11 cellular contexts compared by ENCODE assay signal in the genomic region with DNA sequence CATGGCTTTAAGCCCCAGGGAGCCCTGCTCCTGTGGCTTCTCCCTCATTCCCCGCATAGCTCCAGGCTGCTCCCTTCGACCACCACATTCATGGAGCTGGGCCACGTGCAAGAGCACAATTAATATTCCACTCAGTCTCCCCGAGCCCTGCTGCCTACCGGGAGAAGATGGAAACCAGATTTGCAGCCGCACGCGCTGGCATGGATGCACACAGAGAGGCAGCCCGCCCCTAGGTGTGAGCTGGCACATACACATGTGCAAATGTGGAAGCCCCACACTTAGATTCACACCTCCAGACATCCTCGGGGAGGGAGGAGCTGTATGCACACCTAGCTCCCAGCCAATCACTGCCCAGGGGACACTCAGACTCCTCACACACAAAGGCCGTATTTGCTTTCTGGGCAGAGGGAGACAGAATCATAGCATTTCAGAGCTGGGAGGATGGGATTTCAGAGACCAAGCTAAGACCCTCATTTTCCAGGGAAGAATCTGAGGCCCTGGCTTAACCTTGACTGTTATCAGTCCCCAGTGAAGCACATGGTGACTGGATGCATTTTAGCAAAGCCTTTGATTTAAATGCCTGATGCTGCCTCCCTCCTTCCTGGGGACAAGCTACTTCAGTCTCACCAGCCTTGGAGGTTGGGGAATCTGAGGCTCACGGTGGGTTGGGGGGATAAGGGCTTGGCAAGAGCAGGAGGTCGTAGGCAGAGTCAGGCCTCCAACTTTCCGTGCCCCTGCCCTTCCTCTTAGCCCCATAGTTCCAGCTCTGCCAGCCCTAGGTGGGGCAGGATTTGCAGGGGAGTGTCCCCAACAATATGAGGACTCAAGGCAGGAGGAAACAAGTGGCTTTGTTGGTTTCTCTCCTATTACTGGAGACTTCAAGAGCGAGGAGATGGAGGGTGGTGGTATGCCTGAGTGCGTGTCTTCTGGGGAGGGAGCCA. TPM values are rescaled to one million over a fixed set of nuclear protein-coding genes. Genes with fewer than 3 reads are reported as not detected.
A peak's percentile ranks its signal among the peaks of the same experiment; 100 is the strongest.
DNase-seq lines count a peak whose midpoint lies in the region; ATAC-seq, FAIRE-seq and TF ChIP-seq lines count a peak whose summit lies in the region.
"Had no signal": no experiment of that assay in that cellular context is flagged by ENCODE, and none has a peak within 500 bp of the region (broad histone marks: within the 10 kb centered on the region; RNA-seq: fewer than 3 reads in every experiment).

No MANE protein-coding gene starts in this region.

- H3K9me3 ChIP-seq in T-helper 17 cell (ENCODE audit: control insufficient read depth, low read length, poor library complexity, severe bottlenecking) (no peaks in the 10 kb centered on the region), keratinocyte (ENCODE audit: control insufficient read depth, low read depth, low read length) (no peaks in the 10 kb centered on the region)

- H2AFZ ChIP-seq in GM23338: peak overlapping the region; percentile 88
- peak overlapping the region; percentile 89 for H2AFZ ChIP-seq in keratinocyte (ENCODE audit: control insufficient read depth, low read length)

- ATAC-seq in GM23338: peak; percentile 57
- ATAC-seq in T-helper 17 cell: no peak
- no peak for ATAC-seq in HG02610 (IDR thresholded peaks at IDR 0.05; ENCODE audit: unreplicated experiment)

- no peaks in the 10 kb centered on the region for H3K9me3 Mint-ChIP-seq in GM23338

- no peaks in the 10 kb centered on the region for H3K9me2 ChIP-seq in GM23338 (ENCODE audit: insufficient read depth)

- H3K9me1 ChIP-seq in keratinocyte (ENCODE audit: control insufficient read depth, extremely low read depth, insufficient read depth, low read length): no peaks in the 10 kb centered on the region

- H3K27ac ChIP-seq in GM23338 (ENCODE audit: low read depth) (no peak overlapping the region), keratinocyte (ENCODE audit: control insufficient read depth, insufficient read depth, low read length) (no peak overlapping the region), skin epidermis (peak overlapping the region in 17 of 21 experiments; percentile 31 to 85 (median 63))

- H3F3A ChIP-seq in GM23338 (replicated peaks; ENCODE audit: low read depth): 0 out of 2 replicates have a peak, but pooled peaks cover 3% of the 10 kb centered on the region

- no peaks in the 10 kb centered on the region for H3K79me2 ChIP-seq in GM23338 (replicated peaks; ENCODE audit: insufficient read depth)
- H3K79me2 ChIP-seq in keratinocyte (ENCODE audit: control insufficient read depth, insufficient read depth, low read length): no peaks in the 10 kb centered on the region

- H3K9ac ChIP-seq in keratinocyte (ENCODE audit: control insufficient read depth, extremely low read depth, insufficient read depth, low read length): no peak overlapping the region

- H3K36me3 ChIP-seq in GM23338 (ENCODE audit: insufficient read depth) (no peaks in the 10 kb centered on the region), keratinocyte (ENCODE audit: control insufficient read depth in 2 of 2, extremely low read depth in 1 of 2, insufficient read depth in 2 of 2, low read length in 2 of 2) (no peaks in the 10 kb centered on the region)

- H3K4me3 ChIP-seq in GM23338 (no peak overlapping the region), keratinocyte (ENCODE audit: control insufficient read depth in 2 of 3, extremely low read depth in 1 of 3, insufficient read depth in 2 of 3, low read depth in 1 of 3, low read length in 3 of 3) (no peak overlapping the region), skin epidermis (no peak overlapping the region)

- H3K27ac Mint-ChIP-seq in GM23338: no peak overlapping the region
- no peak overlapping the region for H3K27ac Mint-ChIP-seq in T-helper 17 cell

- H3K4me3 Mint-ChIP-seq in GM23338: no peak overlapping the region
- peak overlapping the region; percentile 43 for H3K4me3 Mint-ChIP-seq in T-helper 17 cell

- dilution Hi-C loops in keratinocyte (cut with MboI; ENCODE audit: extremely low pct_ligation_motif_present, low sequenced_read_pairs): no loop called here

- H3K27me3 ChIP-seq in GM23338 (ENCODE audit: insufficient read depth): peaks cover 12% of the 10 kb centered on the region; the same call in 1 of the 2 replicates
- peaks cover under 1% of the 10 kb centered on the region for H3K27me3 ChIP-seq in keratinocyte (ENCODE audit: control insufficient read depth, extremely low read depth, insufficient read depth, low read length)

- FAIRE-seq in keratinocyte (lab: Jason Lieb, UNC): no peak

- H3K36me3 Mint-ChIP-seq in GM23338 (ENCODE audit: low read depth) (no peaks in the 10 kb centered on the region; the same call in 2 of the 3 replicates), T-helper 17 cell (ENCODE audit: low read depth) (no peaks in the 10 kb centered on the region)

- peaks cover 16% of the 10 kb centered on the region; the same call in 1 of the 2 replicates for H3K4me1 ChIP-seq in GM23338 (ENCODE audit: insufficient read depth)
- peaks cover 17% of the 10 kb centered on the region for H3K4me1 ChIP-seq in keratinocyte (ENCODE audit: control insufficient read depth, extremely low read depth, insufficient read depth, low read length)

- TF ChIP-seq CTCF in GM23338 (conservative IDR thresholded peaks at IDR 0.05; ENCODE audit: low read depth in 2 of 2) (no peak), keratinocyte (optimal IDR thresholded peaks at IDR 0.05 in 1 of 3, IDR thresholded peaks at IDR 0.05 in 1 of 3, conservative IDR thresholded peaks at IDR 0.05 in 1 of 3; ENCODE audit: extremely low read depth in 1 of 3, insufficient read depth in 2 of 3, low read length in 3 of 3) (no peak), GM20000 (IDR thresholded peaks at IDR 0.05; ENCODE audit: extremely low read depth, missing control alignments) (no peak)

- no peak for DNase-seq in GM23338 (ENCODE audit: low spot score)
- no peak for DNase-seq in T-helper 17 cell
- no peak for DNase-seq in keratinocyte (ENCODE audit: low read depth, low spot score)
- DNase-seq in iPS-NIHi11 (ENCODE audit: low spot score): no peak
- no peak for DNase-seq in effector CD4-positive, alpha-beta T cell
- DNase-seq in GM20000 (ENCODE audit: low spot score): no peak
- DNase-seq: activated effector memory CD4-positive, alpha-beta T cell treated with anti-CD3 and anti-CD28 coated beads, Interleukin-2, amount 50 U/mL, for 16 hours; erythroblast; NCI-H774 had no signal

- H3K4me1 Mint-ChIP-seq in GM23338 (peaks cover 36% of the 10 kb centered on the region), T-helper 17 cell (peaks cover 13% of the 10 kb centered on the region)

- no peak overlapping the region for H3K4me2 ChIP-seq in GM23338
- peak overlapping the region; percentile 39 for H3K4me2 ChIP-seq in keratinocyte (ENCODE audit: control insufficient read depth, extremely low read depth, insufficient read depth, low read depth, low read length)

- H3K27me3 Mint-ChIP-seq in GM23338 (ENCODE audit: insufficient read depth, low read depth, poor library complexity): peaks cover 6% of the 10 kb centered on the region
- peaks cover 23% of the 10 kb centered on the region for H3K27me3 Mint-ChIP-seq in T-helper 17 cell

- H4K20me1 ChIP-seq in GM23338 (replicated peaks; ENCODE audit: insufficient read depth) (no peaks in the 10 kb centered on the region), keratinocyte (ENCODE audit: control insufficient read depth, extremely low read depth, insufficient read depth, low read length) (no peaks in the 10 kb centered on the region)

TF ChIP-seq in GM23338, 12 proteins besides CTCF, POLR2A, EP300 and RAD21:
- TF ChIP-seq POLR2AphosphoS5 (IDR thresholded peaks at IDR 0.05; ENCODE audit: low read depth) (no peak), ZNF331 (CRISPR knock-in tag; IDR thresholded peaks at IDR 0.05; ENCODE audit: low read depth) (no peak), CREB1 (CRISPR knock-in tag; IDR thresholded peaks at IDR 0.05; ENCODE audit: low read depth) (no peak), EZH2 (IDR thresholded peaks at IDR 0.05; ENCODE audit: low read depth, unreplicated experiment) (no peak), ZNF114 (CRISPR knock-in tag; IDR thresholded peaks at IDR 0.05) (no peak), ETS1 (IDR thresholded peaks at IDR 0.05) (no peak)
TF ChIP-seq in GM23338: peak in this region for 0.

RNA-seq across cellular contexts. Expression of gene CREB3L1, which starts 5.3 kb away (rescaled TPM):
- total RNA-seq in GM23338 (2014; rRNA removed; shearing (Covaris generic)): 4.5 and 8.5 TPM in 2 replicates
- polyA plus RNA-seq in GM23338 (2016; fragmentation: Nextera tagmentation; extraction: Ambion mirVana) (10.3 and 10.4 TPM in 2 replicates), keratinocyte (0.06 to 0.19 TPM in 2 of 3 replicates, not detected in the other)
- total RNA-seq in T-helper 17 cell: not detected
- 0.65 TPM for polyA plus RNA-seq in keratinocyte (2011; ENCODE audit: low read depth)
- 0.06 and 0.18 TPM in 2 replicates for polyA plus RNA-seq in keratinocyte (2011; cell fraction: cytosol; rRNA removed)
- polyA plus RNA-seq in keratinocyte (2011; cell fraction: nucleus; rRNA removed): 0.31 TPM in 2 replicates
- polyA plus RNA-seq in keratinocyte (2012; ENCODE audit: low replicate concordance): 0.18 and 0.23 TPM in 2 replicates
- polyA minus RNA-seq in keratinocyte: 3.4 TPM in 1 of 3 replicates, not detected in the others
- 1.9 TPM for polyA minus RNA-seq in keratinocyte (2011; cell fraction: cytosol; rRNA and poly(A)+ RNA removed)
- polyA minus RNA-seq in keratinocyte (2011; cell fraction: nucleus; rRNA and poly(A)+ RNA removed): 0.70 TPM in 1 of 2 replicates, not detected in the other

Comparison
In these comparisons a context has a peak if more than half of its experiments do, and no peak if none do; other contexts are left out.
1. H3K27ac ChIP-seq: peak in skin epidermis (17 of 21); none in GM23338 (single experiment) and keratinocyte (single experiment).